Comparison of ENCODE assay signal across 14 cellular contexts in the genomic region with DNA sequence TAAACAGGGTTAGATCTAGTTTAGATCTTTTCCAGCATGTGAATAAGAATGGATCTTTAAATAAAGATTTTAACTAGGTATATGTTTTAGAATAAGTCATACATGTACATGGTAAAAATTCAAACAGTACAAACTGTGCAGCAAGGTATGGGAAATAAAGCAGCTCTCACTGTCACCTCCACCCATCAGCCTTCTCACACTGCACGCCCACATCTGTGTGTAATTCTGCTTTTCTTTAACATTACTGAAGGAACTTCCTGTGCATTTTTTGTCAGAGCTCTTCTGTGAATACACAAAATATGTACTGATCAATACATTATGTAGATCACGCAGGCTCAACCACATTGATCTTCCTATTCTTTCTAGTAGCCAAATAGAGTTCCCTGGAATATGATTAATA. TPM values are rescaled to one million over a fixed set of nuclear protein-coding genes. Genes with fewer than 3 reads are reported as not detected.
DNase-seq lines count a peak whose midpoint lies in the region; ATAC-seq and FAIRE-seq lines count a peak whose summit lies in the region.
"Had no signal": no experiment of that assay in that cellular context is flagged by ENCODE, and none has a peak within 500 bp of the region (broad histone marks: within the 10 kb centered on the region; RNA-seq: fewer than 3 reads in every experiment).

No MANE protein-coding gene starts in this region.

- peak; percentile 36 for ATAC-seq in HG03565 (IDR thresholded peaks at IDR 0.05; ENCODE audit: unreplicated experiment)
- ATAC-seq in activated CD8-positive, alpha-beta T cell treated with anti-CD3 and anti-CD28 coated beads, Interleukin-2, amount 10 ng/mL, durations not matched to agents 7 days and 5 days: no peak
- no peak for ATAC-seq in left ventricle myocardium superior

- no peaks in the 10 kb centered on the region for H3K27me3 ChIP-seq in small intestine (ENCODE audit: control insufficient read depth in 2 of 2, insufficient read depth in 2 of 2, low read length in 2 of 2)
- H3K27me3 ChIP-seq: right lobe of liver, SJCRH30 had no signal

- WGBS in small intestine, 3 donors: 73 to 85% (median 74%) methylated on average over 2 of the region's 2 CpGs

- H3K27ac ChIP-seq in small intestine (ENCODE audit: low read depth in 1 of 2, low read length in 1 of 2): no peak overlapping the region
- H3K27ac ChIP-seq: left ventricle myocardium inferior, right lobe of liver, SJCRH30 had no signal

- CTCF ChIA-PET in activated CD8-positive, alpha-beta T cell treated with anti-CD3 and anti-CD28 coated beads, Interleukin-2, amount 10 ng/mL, durations not matched to agents 7 days and 5 days (lab: Charles Lee): interaction anchor here (0.8 to 5.5 kb wide), 8 partner anchors 10 to 100 kb away, joined by 3 to 45 read pairs (median 9); a partner anchor contains a TSS

- POLR2A ChIA-PET in activated CD8-positive, alpha-beta T cell treated with anti-CD3 and anti-CD28 coated beads, Interleukin-2, amount 10 ng/mL, durations not matched to agents 7 days and 5 days (lab: Charles Lee): interaction anchor here (0.7 to 13.5 kb wide), 9 partner anchors 10 to 151 kb away, joined by 3 to 221 read pairs (median 4); a partner anchor contains a TSS

- H3K36me3 ChIP-seq in small intestine (ENCODE audit: control insufficient read depth in 2 of 2, insufficient read depth in 2 of 2, low read length in 2 of 2): peaks cover 5 to 8% of the 10 kb centered on the region in 2 donors
- H3K36me3 ChIP-seq: right lobe of liver, SJCRH30 had no signal

- intact Hi-C loops in left ventricle myocardium superior (cut with micrococcal nuclease): no loop called here

- peak overlapping the region; percentile 96 for H3K27ac Mint-ChIP-seq in activated T-cell treated with anti-CD3 and anti-CD28 coated beads, Interleukin-2, amount 50 U/mL, for 24 hours
- peak overlapping the region; percentile 36 for H3K27ac Mint-ChIP-seq in activated CD8-positive, alpha-beta T cell treated with anti-CD3 and anti-CD28 coated beads, Interleukin-2, amount 10 ng/mL, durations not matched to agents 7 days and 5 days

- H3K27me3 Mint-ChIP-seq in activated T-cell treated with anti-CD3 and anti-CD28 coated beads, Interleukin-2, amount 50 U/mL, for 24 hours: no peaks in the 10 kb centered on the region
- H3K27me3 Mint-ChIP-seq in activated CD8-positive, alpha-beta T cell treated with anti-CD3 and anti-CD28 coated beads, Interleukin-2, amount 10 ng/mL, durations not matched to agents 7 days and 5 days (ENCODE audit: low read depth): no peaks in the 10 kb centered on the region

- no peaks in the 10 kb centered on the region for H3K9me3 ChIP-seq in small intestine (ENCODE audit: control insufficient read depth, low read depth)
- H3K9me3 ChIP-seq: left ventricle myocardium inferior, right lobe of liver, SJCRH30 had no signal

- no peaks in the 10 kb centered on the region for H3K9me3 Mint-ChIP-seq in activated T-cell treated with anti-CD3 and anti-CD28 coated beads, Interleukin-2, amount 50 U/mL, for 24 hours
- H3K9me3 Mint-ChIP-seq in activated CD8-positive, alpha-beta T cell treated with anti-CD3 and anti-CD28 coated beads, Interleukin-2, amount 10 ng/mL, durations not matched to agents 7 days and 5 days (ENCODE audit: insufficient read depth): no peaks in the 10 kb centered on the region

- no peak overlapping the region for H3K4me3 ChIP-seq in small intestine (ENCODE audit: low read depth in 1 of 2, low read length in 2 of 2)
- H3K4me3 ChIP-seq: left ventricle myocardium inferior, right lobe of liver, SJCRH30 had no signal

- H3K4me3 Mint-ChIP-seq in activated T-cell treated with anti-CD3 and anti-CD28 coated beads, Interleukin-2, amount 50 U/mL, for 24 hours: peak overlapping the region; percentile 76
- H3K4me3 Mint-ChIP-seq in activated CD8-positive, alpha-beta T cell treated with anti-CD3 and anti-CD28 coated beads, Interleukin-2, amount 10 ng/mL, durations not matched to agents 7 days and 5 days: peak overlapping the region; percentile 69
- H3K4me3 Mint-ChIP-seq: neural crest cell had no signal

- peaks cover 52% of the 10 kb centered on the region for H3K36me3 Mint-ChIP-seq in activated T-cell treated with anti-CD3 and anti-CD28 coated beads, Interleukin-2, amount 50 U/mL, for 24 hours (ENCODE audit: low read depth)
- H3K36me3 Mint-ChIP-seq in activated CD8-positive, alpha-beta T cell treated with anti-CD3 and anti-CD28 coated beads, Interleukin-2, amount 10 ng/mL, durations not matched to agents 7 days and 5 days (ENCODE audit: low read depth): peaks cover 51% of the 10 kb centered on the region

- H3K4me1 ChIP-seq in small intestine (ENCODE audit: control insufficient read depth in 2 of 2, insufficient read depth in 1 of 2, low read depth in 1 of 2, low read length in 1 of 2): peaks cover 5 to 9% of the 10 kb centered on the region in 2 donors
- H3K4me1 ChIP-seq: SJCRH30 had no signal

- H3K4me1 Mint-ChIP-seq in activated T-cell treated with anti-CD3 and anti-CD28 coated beads, Interleukin-2, amount 50 U/mL, for 24 hours (ENCODE audit: low read depth): peaks cover 82% of the 10 kb centered on the region
- H3K4me1 Mint-ChIP-seq in activated CD8-positive, alpha-beta T cell treated with anti-CD3 and anti-CD28 coated beads, Interleukin-2, amount 10 ng/mL, durations not matched to agents 7 days and 5 days (ENCODE audit: low read depth): peaks cover 68% of the 10 kb centered on the region

- no peak for FAIRE-seq in small intestine (lab: Jason Lieb, UNC)
- FAIRE-seq: bronchial epithelial cell had no signal

- no peak for DNase-seq in activated T-cell treated with anti-CD3 and anti-CD28 coated beads, Interleukin-2, amount 50 U/mL, for 24 hours
- no peak for DNase-seq in activated T-cell treated with anti-CD3 and anti-CD28 coated beads, Interleukin-2, amount 50 U/mL, for 48 hours
- DNase-seq in activated CD8-positive, alpha-beta T cell treated with anti-CD3 and anti-CD28 coated beads, Interleukin-2, amount 10 ng/mL, durations not matched to agents 7 days and 5 days: peak; percentile 33
- DNase-seq in small intestine (peak; percentile 17), foreskin melanocyte (no peak), left ventricle myocardium superior (no peak), NCI-H2107 treated with DMSO at 0.1 percent for 48 hours (lab: John Stamatoyannopoulos, UW; ENCODE audit: unreplicated experiment) (no peak)
- DNase-seq: left ventricle myocardium inferior, NCI-H1092, right lobe of liver, SJCRH30 had no signal

RNA-seq across cellular contexts. Expression of a gene that starts 3.4 kb away (rescaled TPM):
- total RNA-seq in activated CD8-positive, alpha-beta T cell treated with anti-CD3 and anti-CD28 coated beads, Interleukin-2, amount 10 ng/mL, durations not matched to agents 7 days and 5 days: 10 to 100 TPM; 62.7 to 63.2 TPM
- polyA plus RNA-seq in small intestine: 10 to 100 TPM; 14.1 to 24.4 (median 16.2) TPM
- 2.7 TPM for total RNA-seq in left ventricle myocardium superior

Comparison
In these comparisons a context has a peak if more than half of its experiments do, and no peak if none do; other contexts are left out.
1. DNase-seq: peak in activated CD8-positive, alpha-beta T cell treated with anti-CD3 and anti-CD28 coated beads, Interleukin-2, amount 10 ng/mL, durations not matched to agents 7 days and 5 days (single experiment) and small intestine (single experiment); none in activated T-cell treated with anti-CD3 and anti-CD28 coated beads, Interleukin-2, amount 50 U/mL, for 24 hours (single experiment), activated T-cell treated with anti-CD3 and anti-CD28 coated beads, Interleukin-2, amount 50 U/mL, for 48 hours (0 of 2), foreskin melanocyte (single experiment), left ventricle myocardium superior (single experiment) and NCI-H2107 treated with DMSO at 0.1 percent for 48 hours (single experiment).
2. RNA of a gene that starts 3.4 kb away (total RNA-seq): 62.7 to 63.2 TPM in activated CD8-positive, alpha-beta T cell treated with anti-CD3 and anti-CD28 coated beads, Interleukin-2, amount 10 ng/mL, durations not matched to agents 7 days and 5 days; 2.7 TPM in left ventricle myocardium superior (single experiment); every median in the first group is over 10 times any median in the second.